ENCODE assay signal across 33 cellular contexts in the genomic region with DNA sequence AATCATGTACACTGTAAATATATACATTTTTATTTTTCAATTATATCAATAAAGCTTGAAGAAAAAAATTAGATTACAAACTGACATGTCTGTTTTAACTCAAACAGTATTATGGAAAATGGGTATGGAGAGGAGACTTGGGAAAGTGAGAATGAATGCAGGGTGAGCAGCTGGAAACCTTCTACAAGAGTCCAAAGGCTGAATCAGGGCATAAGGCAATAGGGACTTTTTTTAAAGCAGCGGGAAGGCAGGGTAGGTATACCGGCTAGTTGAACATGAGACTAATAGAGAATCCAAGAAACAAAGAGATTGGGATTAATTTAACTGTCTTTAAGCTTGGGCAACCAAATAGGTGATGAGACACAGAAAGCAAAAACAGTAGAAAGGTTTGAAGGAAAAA.
"Had no signal": no experiment of that assay in that cellular context is flagged by ENCODE, and none has a peak within 500 bp of the region (broad histone marks: within the 10 kb centered on the region; RNA-seq: fewer than 3 reads in every experiment).

No MANE protein-coding gene starts in this region.

- H3K36me3 ChIP-seq: adrenal gland, ascending aorta, brain microvascular endothelial cell, breast epithelium had no signal

- ATAC-seq: activated naive CD4-positive, alpha-beta T cell treated with anti-CD3 and anti-CD28 coated beads, Interleukin-2, amount 50 U/mL, for 72 hours; activated naive CD8-positive, alpha-beta T cell treated with anti-CD3 and anti-CD28 coated beads, Interleukin-2, amount 50 U/mL, for 24 hours; activated T-cell treated with anti-CD3 and anti-CD28 coated beads, Interleukin-2, amount 50 U/mL, for 4 hours; activated T-cell treated with anti-CD3 and anti-CD28 coated beads, Interleukin-2, amount 50 U/mL, for 72 hours; activated T-helper 17 cell treated with anti-CD3 and anti-CD28 coated beads, Interleukin-2, amount 50 U/mL, for 72 hours; body of pancreas had no signal

- H3K27me3 ChIP-seq: adrenal gland, ascending aorta, body of pancreas, brain microvascular endothelial cell, breast epithelium, cardiac muscle cell had no signal

- FAIRE-seq: bronchial epithelial cell had no signal

- H3K4me3 ChIP-seq: adrenal gland, ascending aorta, body of pancreas, breast epithelium, cardiac muscle cell had no signal

- H3K4me1 ChIP-seq: adrenal gland, ascending aorta, body of pancreas, breast epithelium had no signal

- DNase-seq: activated effector memory CD4-positive, alpha-beta T cell treated with anti-CD3 and anti-CD28 coated beads, Interleukin-2, amount 50 U/mL, for 16 hours; activated effector memory CD4-positive, alpha-beta T cell treated with Interleukin-2 at 50 U/mL for 16 hours; activated gamma-delta T cell; activated gamma-delta T cell treated with Interleukin-2 at 50 U/mL for 16 hours; activated naive CD4-positive, alpha-beta T cell; activated naive CD4-positive, alpha-beta T cell treated with anti-CD3 and anti-CD28 coated beads for 36 hours; activated naive CD4-positive, alpha-beta T cell treated with anti-CD3 and anti-CD28 coated beads, Interleukin-2, amount 10 ng/mL, durations not matched to agents 7 days and 5 days; activated naive CD4-positive, alpha-beta T cell treated with anti-CD3 and anti-CD28 coated beads, Interleukin-2, amount 50 U/mL, for 16 hours; activated naive CD4-positive, alpha-beta T cell treated with Interleukin-2 at 50 U/mL for 16 hours; activated naive CD8-positive, alpha-beta T cell treated with anti-CD3 and anti-CD28 coated beads for 36 hours; activated naive CD8-positive, alpha-beta T cell treated with anti-CD3 and anti-CD28 coated beads, Interleukin-2, amount 10 ng/mL, durations not matched to agents 7 days and 5 days; activated naive CD8-positive, alpha-beta T cell treated with anti-CD3 and anti-CD28 coated beads, Interleukin-2, amount 50 U/mL, for 24 hours; activated T-cell treated with anti-CD3 and anti-CD28 coated beads, Interleukin-2, amount 50 U/mL, for 1 hour; activated T-cell treated with anti-CD3 and anti-CD28 coated beads, Interleukin-2, amount 50 U/mL, for 24 hours; activated T-cell treated with anti-CD3 and anti-CD28 coated beads, Interleukin-2, amount 50 U/mL, for 4 hours; activated T-cell treated with anti-CD3 and anti-CD28 coated beads, Interleukin-2, amount 50 U/mL, for 48 hours; activated T-cell treated with anti-CD3 and anti-CD28 coated beads, Interleukin-2, amount 50 U/mL, for 72 hours; adrenal gland; amniotic stem cell; amygdala; anterior cingulate cortex; aorta; body of pancreas; brain microvascular endothelial cell; caudate nucleus; central memory CD4-positive, alpha-beta T cell; cerebellar nuclear complex had no signal

- H3K27ac ChIP-seq: adrenal gland, ascending aorta, body of pancreas, brain microvascular endothelial cell, breast epithelium, cardiac muscle cell had no signal

- H3K9me3 ChIP-seq: adrenal gland, ascending aorta, body of pancreas, breast epithelium had no signal
